Comparison of ENCODE assay signal across 1 cellular context in the genomic region with DNA sequence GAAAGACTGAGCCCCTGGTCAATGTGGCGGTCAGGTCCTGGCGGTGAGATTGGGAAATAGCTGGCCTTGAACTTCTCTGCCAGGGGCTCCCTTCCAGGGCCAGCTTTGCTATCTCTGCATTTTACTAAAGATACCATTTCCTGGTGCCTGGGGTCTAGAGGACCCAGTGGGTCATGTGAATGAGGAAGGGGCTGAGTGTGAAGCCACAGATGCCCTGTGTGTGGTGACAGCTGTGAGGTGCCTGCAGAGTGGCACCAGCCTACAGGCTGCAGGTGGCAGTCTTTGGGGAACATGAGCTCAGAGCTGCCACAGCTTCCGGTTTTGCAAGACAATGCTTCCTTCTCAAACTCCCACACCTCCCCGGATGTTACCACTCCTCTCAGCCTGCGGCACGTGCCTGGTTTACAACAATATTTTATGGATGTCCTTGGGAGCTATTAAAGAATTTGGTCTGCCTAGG.
TF ChIP-seq lines count a peak whose summit lies in the region.

No MANE protein-coding gene starts in this region.

TF ChIP-seq in WTC11, 78 proteins besides CTCF, POLR2A, EP300 and RAD21 (continued from another document):
- TF ChIP-seq, protein P1, sequence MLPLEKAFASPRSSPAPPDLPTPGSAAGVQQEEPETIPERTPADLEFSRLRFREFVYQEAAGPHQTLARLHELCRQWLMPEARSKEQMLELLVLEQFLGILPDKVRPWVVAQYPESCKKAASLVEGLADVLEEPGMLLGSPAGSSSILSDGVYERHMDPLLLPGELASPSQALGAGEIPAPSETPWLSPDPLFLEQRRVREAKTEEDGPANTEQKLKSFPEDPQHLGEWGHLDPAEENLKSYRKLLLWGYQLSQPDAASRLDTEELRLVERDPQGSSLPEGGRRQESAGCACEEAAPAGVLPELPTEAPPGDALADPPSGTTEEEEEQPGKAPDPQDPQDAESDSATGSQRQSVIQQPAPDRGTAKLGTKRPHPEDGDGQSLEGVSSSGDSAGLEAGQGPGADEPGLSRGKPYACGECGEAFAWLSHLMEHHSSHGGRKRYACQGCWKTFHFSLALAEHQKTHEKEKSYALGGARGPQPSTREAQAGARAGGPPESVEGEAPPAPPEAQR (CRISPR knock-in tag; IDR thresholded peaks at IDR 0.05) = no peak
- TF ChIP-seq JUN (CRISPR knock-in tag; IDR thresholded peaks at IDR 0.05) (no peak), ETV6 (CRISPR knock-in tag; IDR thresholded peaks at IDR 0.05) (peak; percentile 70; the same call in 1 of the 2 replicates), NR2C2 (CRISPR knock-in tag; IDR thresholded peaks at IDR 0.05) (no peak), ZNF263 (CRISPR knock-in tag; IDR thresholded peaks at IDR 0.05; ENCODE audit: low read depth) (no peak), NR3C1 (CRISPR knock-in tag; conservative IDR thresholded peaks at IDR 0.05; ENCODE audit: low read depth) (no peak), ZNF317 (CRISPR knock-in tag; IDR thresholded peaks at IDR 0.05; ENCODE audit: borderline replicate concordance, low read depth) (no peak), ZNF219 (CRISPR knock-in tag; IDR thresholded peaks at IDR 0.05; ENCODE audit: borderline replicate concordance) (no peak), RORB (CRISPR knock-in tag; IDR thresholded peaks at IDR 0.05) (no peak), NFE2L1 (CRISPR knock-in tag; IDR thresholded peaks at IDR 0.05) (no peak), ZNF138 (CRISPR knock-in tag; conservative IDR thresholded peaks at IDR 0.05) (no peak), ZNF232 (CRISPR knock-in tag; IDR thresholded peaks at IDR 0.05) (peak; percentile 46; the same call in 1 of the 2 replicates), TCF7 (CRISPR knock-in tag; IDR thresholded peaks at IDR 0.05; ENCODE audit: low read depth) (no peak), TEAD1 (CRISPR knock-in tag; IDR thresholded peaks at IDR 0.05) (no peak), ESRRA (CRISPR knock-in tag; IDR thresholded peaks at IDR 0.05; ENCODE audit: borderline replicate concordance) (no peak), IRF2 (CRISPR knock-in tag; IDR thresholded peaks at IDR 0.05; ENCODE audit: borderline replicate concordance, low read depth) (no peak), EMX1 (CRISPR knock-in tag; IDR thresholded peaks at IDR 0.05) (no peak), CREB1 (CRISPR knock-in tag; IDR thresholded peaks at IDR 0.05) (no peak), ATF1 (CRISPR knock-in tag; IDR thresholded peaks at IDR 0.05) (no peak), FOXP1 (CRISPR knock-in tag; IDR thresholded peaks at IDR 0.05; ENCODE audit: borderline replicate concordance) (no peak)
- TF ChIP-seq, protein P2, sequence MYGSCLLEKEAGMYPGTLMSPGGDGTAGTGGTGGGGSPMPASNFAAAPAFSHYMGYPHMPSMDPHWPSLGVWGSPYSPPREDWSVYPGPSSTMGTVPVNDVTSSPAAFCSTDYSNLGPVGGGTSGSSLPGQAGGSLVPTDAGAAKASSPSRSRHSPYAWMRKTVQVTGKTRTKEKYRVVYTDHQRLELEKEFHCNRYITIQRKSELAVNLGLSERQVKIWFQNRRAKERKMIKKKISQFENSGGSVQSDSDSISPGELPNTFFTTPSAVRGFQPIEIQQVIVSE (CRISPR knock-in tag; IDR thresholded peaks at IDR 0.05; ENCODE audit: borderline replicate concordance) = no peak
- TF ChIP-seq, protein P3, sequence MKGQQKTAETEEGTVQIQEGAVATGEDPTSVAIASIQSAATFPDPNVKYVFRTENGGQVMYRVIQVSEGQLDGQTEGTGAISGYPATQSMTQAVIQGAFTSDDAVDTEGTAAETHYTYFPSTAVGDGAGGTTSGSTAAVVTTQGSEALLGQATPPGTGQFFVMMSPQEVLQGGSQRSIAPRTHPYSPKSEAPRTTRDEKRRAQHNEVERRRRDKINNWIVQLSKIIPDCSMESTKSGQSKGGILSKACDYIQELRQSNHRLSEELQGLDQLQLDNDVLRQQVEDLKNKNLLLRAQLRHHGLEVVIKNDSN (CRISPR knock-in tag; IDR thresholded peaks at IDR 0.05) = peak; percentile 42; the same call in 1 of the 2 replicates
- TF ChIP-seq, protein P4, sequence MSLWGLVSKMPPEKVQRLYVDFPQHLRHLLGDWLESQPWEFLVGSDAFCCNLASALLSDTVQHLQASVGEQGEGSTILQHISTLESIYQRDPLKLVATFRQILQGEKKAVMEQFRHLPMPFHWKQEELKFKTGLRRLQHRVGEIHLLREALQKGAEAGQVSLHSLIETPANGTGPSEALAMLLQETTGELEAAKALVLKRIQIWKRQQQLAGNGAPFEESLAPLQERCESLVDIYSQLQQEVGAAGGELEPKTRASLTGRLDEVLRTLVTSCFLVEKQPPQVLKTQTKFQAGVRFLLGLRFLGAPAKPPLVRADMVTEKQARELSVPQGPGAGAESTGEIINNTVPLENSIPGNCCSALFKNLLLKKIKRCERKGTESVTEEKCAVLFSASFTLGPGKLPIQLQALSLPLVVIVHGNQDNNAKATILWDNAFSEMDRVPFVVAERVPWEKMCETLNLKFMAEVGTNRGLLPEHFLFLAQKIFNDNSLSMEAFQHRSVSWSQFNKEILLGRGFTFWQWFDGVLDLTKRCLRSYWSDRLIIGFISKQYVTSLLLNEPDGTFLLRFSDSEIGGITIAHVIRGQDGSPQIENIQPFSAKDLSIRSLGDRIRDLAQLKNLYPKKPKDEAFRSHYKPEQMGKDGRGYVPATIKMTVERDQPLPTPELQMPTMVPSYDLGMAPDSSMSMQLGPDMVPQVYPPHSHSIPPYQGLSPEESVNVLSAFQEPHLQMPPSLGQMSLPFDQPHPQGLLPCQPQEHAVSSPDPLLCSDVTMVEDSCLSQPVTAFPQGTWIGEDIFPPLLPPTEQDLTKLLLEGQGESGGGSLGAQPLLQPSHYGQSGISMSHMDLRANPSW (CRISPR knock-in tag; conservative IDR thresholded peaks at IDR 0.05; ENCODE audit: low read depth) = no peak
- TF ChIP-seq, protein P5, sequence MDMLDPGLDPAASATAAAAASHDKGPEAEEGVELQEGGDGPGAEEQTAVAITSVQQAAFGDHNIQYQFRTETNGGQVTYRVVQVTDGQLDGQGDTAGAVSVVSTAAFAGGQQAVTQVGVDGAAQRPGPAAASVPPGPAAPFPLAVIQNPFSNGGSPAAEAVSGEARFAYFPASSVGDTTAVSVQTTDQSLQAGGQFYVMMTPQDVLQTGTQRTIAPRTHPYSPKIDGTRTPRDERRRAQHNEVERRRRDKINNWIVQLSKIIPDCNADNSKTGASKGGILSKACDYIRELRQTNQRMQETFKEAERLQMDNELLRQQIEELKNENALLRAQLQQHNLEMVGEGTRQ (CRISPR knock-in tag; IDR thresholded peaks at IDR 0.05) = peak; percentile 38; the same call in 1 of the 2 replicates
- TF ChIP-seq, protein P6, sequence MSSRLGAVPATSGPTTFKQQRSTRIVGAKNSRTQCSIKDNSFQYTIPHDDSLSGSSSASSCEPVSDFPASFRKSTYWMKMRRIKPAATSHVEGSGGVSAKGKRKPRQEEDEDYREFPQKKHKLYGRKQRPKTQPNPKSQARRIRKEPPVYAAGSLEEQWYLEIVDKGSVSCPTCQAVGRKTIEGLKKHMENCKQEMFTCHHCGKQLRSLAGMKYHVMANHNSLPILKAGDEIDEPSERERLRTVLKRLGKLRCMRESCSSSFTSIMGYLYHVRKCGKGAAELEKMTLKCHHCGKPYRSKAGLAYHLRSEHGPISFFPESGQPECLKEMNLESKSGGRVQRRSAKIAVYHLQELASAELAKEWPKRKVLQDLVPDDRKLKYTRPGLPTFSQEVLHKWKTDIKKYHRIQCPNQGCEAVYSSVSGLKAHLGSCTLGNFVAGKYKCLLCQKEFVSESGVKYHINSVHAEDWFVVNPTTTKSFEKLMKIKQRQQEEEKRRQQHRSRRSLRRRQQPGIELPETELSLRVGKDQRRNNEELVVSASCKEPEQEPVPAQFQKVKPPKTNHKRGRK (CRISPR knock-in tag; IDR thresholded peaks at IDR 0.05; ENCODE audit: borderline replicate concordance) = no peak
- TF ChIP-seq, protein P7, sequence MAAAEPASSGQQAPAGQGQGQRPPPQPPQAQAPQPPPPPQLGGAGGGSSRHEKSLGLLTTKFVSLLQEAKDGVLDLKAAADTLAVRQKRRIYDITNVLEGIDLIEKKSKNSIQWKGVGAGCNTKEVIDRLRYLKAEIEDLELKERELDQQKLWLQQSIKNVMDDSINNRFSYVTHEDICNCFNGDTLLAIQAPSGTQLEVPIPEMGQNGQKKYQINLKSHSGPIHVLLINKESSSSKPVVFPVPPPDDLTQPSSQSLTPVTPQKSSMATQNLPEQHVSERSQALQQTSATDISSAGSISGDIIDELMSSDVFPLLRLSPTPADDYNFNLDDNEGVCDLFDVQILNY (CRISPR knock-in tag; IDR thresholded peaks at IDR 0.05) = no peak
- TF ChIP-seq, protein P8, sequence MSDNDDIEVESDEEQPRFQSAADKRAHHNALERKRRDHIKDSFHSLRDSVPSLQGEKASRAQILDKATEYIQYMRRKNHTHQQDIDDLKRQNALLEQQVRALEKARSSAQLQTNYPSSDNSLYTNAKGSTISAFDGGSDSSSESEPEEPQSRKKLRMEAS (CRISPR knock-in tag; IDR thresholded peaks at IDR 0.05) = peak; percentile 86
TF ChIP-seq in WTC11: peak in this region for 8.
